25 cellular contexts compared by ENCODE assay signal in the genomic region with DNA sequence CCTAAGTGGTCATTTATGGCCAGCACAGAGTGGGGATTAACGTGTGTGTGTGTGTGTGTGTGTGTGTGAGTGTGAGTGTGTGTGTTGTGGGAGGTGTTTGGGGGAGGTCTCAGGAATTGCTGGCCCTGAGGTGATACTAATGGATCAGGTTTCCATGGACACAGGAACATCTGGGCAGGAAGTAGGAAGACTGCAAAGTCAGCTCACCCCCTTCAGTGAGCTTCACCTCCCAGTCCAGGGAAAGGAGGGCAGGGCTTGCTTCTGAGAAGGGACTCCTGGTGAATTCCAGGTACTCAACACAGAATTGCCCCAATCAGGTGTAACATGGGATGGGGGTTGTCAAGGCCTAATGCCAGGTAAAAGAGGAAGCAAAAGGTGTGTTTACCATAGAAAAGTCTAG. TPM values are rescaled to one million over a fixed set of nuclear protein-coding genes. Genes with fewer than 3 reads are reported as not detected.
DNase-seq lines count a peak whose midpoint lies in the region; ATAC-seq and TF ChIP-seq lines count a peak whose summit lies in the region.
"Had no signal": no experiment of that assay in that cellular context is flagged by ENCODE, and none has a peak within 500 bp of the region (broad histone marks: within the 10 kb centered on the region; RNA-seq: fewer than 3 reads in every experiment).

No MANE protein-coding gene starts in this region.

- 76% methylated on average over 1 of the region's 1 CpG for WGBS in mesenchymal stem cell

- H3K9ac ChIP-seq in mesenchymal stem cell (ENCODE audit: low read length), result no peak overlapping the region
- H3K9ac ChIP-seq: BLaER1 treated with 17β-estradiol and CSF1 and Interleukin-3, amounts not matched to agents 10 nM and 100 nM; SK-N-SH had no signal

- H3K4ac ChIP-seq in mesenchymal stem cell (ENCODE audit: low read depth in 1 of 2, low read length in 2 of 2), result peak overlapping the region in 1 of 2 experiments; percentile 60

- no peak for ATAC-seq in stimulated activated naive B cell treated with anti-CD40 and anti-IgM and Interleukin-4, amounts not matched to agents 10 μg/mL and 1 μg/mL and 100 μg/mL, for 72 hours (replicated peaks)
- no peak for ATAC-seq in HG02678 (IDR thresholded peaks at IDR 0.05; ENCODE audit: unreplicated experiment)
- ATAC-seq: esophagus mucosa; left cardiac atrium; naive thymus-derived CD4-positive, alpha-beta T cell had no signal

- H3K36me3 Mint-ChIP-seq in activated naive CD4-positive, alpha-beta T cell treated with anti-CD3 and anti-CD28 coated beads, Interleukin-2, amount 50 U/mL, for 24 hours, result no peaks in the 10 kb centered on the region
- H3K36me3 Mint-ChIP-seq in activated naive CD4-positive, alpha-beta T cell treated with anti-CD3 and anti-CD28 coated beads, Interleukin-2, amount 10 ng/mL, durations not matched to agents 7 days and 5 days, result no peaks in the 10 kb centered on the region
- H3K36me3 Mint-ChIP-seq in chondrocyte (ENCODE audit: low read depth), result no peaks in the 10 kb centered on the region
- H3K36me3 Mint-ChIP-seq in stimulated activated naive B cell treated with anti-CD40 and anti-IgM and Interleukin-4, amounts not matched to agents 10 μg/mL and 1 μg/mL and 100 μg/mL, for 72 hours, result no peaks in the 10 kb centered on the region
- H3K36me3 Mint-ChIP-seq: naive thymus-derived CD4-positive, alpha-beta T cell had no signal

- DNase-seq in activated naive CD4-positive, alpha-beta T cell treated with anti-CD3 and anti-CD28 coated beads, Interleukin-2, amount 10 ng/mL, durations not matched to agents 7 days and 5 days, result no peak
- no peak for DNase-seq in chondrocyte (ENCODE audit: low spot score)
- DNase-seq in mesenchymal stem cell, result no peak
- DNase-seq in stimulated activated naive B cell treated with anti-CD40 and anti-IgM and Interleukin-4, amounts not matched to agents 10 μg/mL and 1 μg/mL and 100 μg/mL, for 72 hours, result no peak
- no peak for DNase-seq in NCI-H526 treated with DMSO at 0.1 percent for 48 hours (lab: John Stamatoyannopoulos, UW)
- no peak for DNase-seq in GM19240 (ENCODE audit: insufficient read length, low spot score)
- DNase-seq: ACHN; activated B cell treated with CpG ODN at 0.5 μM for 24 hours; activated T-cell treated with anti-CD3 and anti-CD28 coated beads, Interleukin-2, amount 50 U/mL, for 48 hours; cerebellar nuclear complex; effector CD8-positive, alpha-beta T cell; foreskin melanocyte; KBM-7; left cardiac atrium; naive thymus-derived CD4-positive, alpha-beta T cell; NCI-H1436 treated with DMSO at 0.1 percent for 48 hours; NCI-H524 treated with DMSO at 0.1 percent for 48 hours; SK-N-SH; T-helper 9 cell had no signal

- H2BK12ac ChIP-seq in mesenchymal stem cell (ENCODE audit: low read length in 2 of 2), result peak overlapping the region; percentile 29 to 33

- no peak overlapping the region for H3K23ac ChIP-seq in mesenchymal stem cell (ENCODE audit: low read length in 2 of 2)

- H3K4me3 Mint-ChIP-seq in activated naive CD4-positive, alpha-beta T cell treated with anti-CD3 and anti-CD28 coated beads, Interleukin-2, amount 50 U/mL, for 24 hours, result no peak overlapping the region
- H3K4me3 Mint-ChIP-seq in activated naive CD4-positive, alpha-beta T cell treated with anti-CD3 and anti-CD28 coated beads, Interleukin-2, amount 10 ng/mL, durations not matched to agents 7 days and 5 days, result no peak overlapping the region
- H3K4me3 Mint-ChIP-seq in chondrocyte (ENCODE audit: unreplicated experiment), result no peak overlapping the region
- no peak overlapping the region for H3K4me3 Mint-ChIP-seq in stimulated activated naive B cell treated with anti-CD40 and anti-IgM and Interleukin-4, amounts not matched to agents 10 μg/mL and 1 μg/mL and 100 μg/mL, for 72 hours
- H3K4me3 Mint-ChIP-seq: activated B cell treated with CpG ODN at 0.5 μM for 24 hours; activated naive CD8-positive, alpha-beta T cell had no signal

- peak overlapping the region; percentile 13 to 37 for H3K18ac ChIP-seq in mesenchymal stem cell (ENCODE audit: low read depth in 1 of 2, low read length in 2 of 2)

- no peak overlapping the region for H3K4me2 ChIP-seq in mesenchymal stem cell (ENCODE audit: low read length, poor library complexity, severe bottlenecking)
- H3K4me2 ChIP-seq: BLaER1 treated with 17β-estradiol and CSF1 and Interleukin-3, amounts not matched to agents 10 nM and 100 nM; SK-N-SH had no signal

- peak overlapping the region; percentile 27 for H4K8ac ChIP-seq in mesenchymal stem cell (ENCODE audit: low read length)

- H3K4me1 Mint-ChIP-seq in activated naive CD4-positive, alpha-beta T cell treated with anti-CD3 and anti-CD28 coated beads, Interleukin-2, amount 50 U/mL, for 24 hours, result peaks cover 33% of the 10 kb centered on the region
- peaks cover 19% of the 10 kb centered on the region for H3K4me1 Mint-ChIP-seq in activated naive CD4-positive, alpha-beta T cell treated with anti-CD3 and anti-CD28 coated beads, Interleukin-2, amount 10 ng/mL, durations not matched to agents 7 days and 5 days
- H3K4me1 Mint-ChIP-seq in chondrocyte (ENCODE audit: low read depth), result peaks cover 65% of the 10 kb centered on the region
- peaks cover 0 to 5% of the 10 kb centered on the region in 2 donors for H3K4me1 Mint-ChIP-seq in stimulated activated naive B cell treated with anti-CD40 and anti-IgM and Interleukin-4, amounts not matched to agents 10 μg/mL and 1 μg/mL and 100 μg/mL, for 72 hours
- H3K4me1 Mint-ChIP-seq: activated B cell treated with CpG ODN at 0.5 μM for 24 hours had no signal

- no peak overlapping the region for H2AFZ ChIP-seq in mesenchymal stem cell (ENCODE audit: low read depth, low read length)

- no peaks in the 10 kb centered on the region for H3K9me3 Mint-ChIP-seq in activated naive CD4-positive, alpha-beta T cell treated with anti-CD3 and anti-CD28 coated beads, Interleukin-2, amount 50 U/mL, for 24 hours
- no peaks in the 10 kb centered on the region for H3K9me3 Mint-ChIP-seq in activated naive CD4-positive, alpha-beta T cell treated with anti-CD3 and anti-CD28 coated beads, Interleukin-2, amount 10 ng/mL, durations not matched to agents 7 days and 5 days
- H3K9me3 Mint-ChIP-seq in chondrocyte (ENCODE audit: low read depth), result no peaks in the 10 kb centered on the region
- H3K9me3 Mint-ChIP-seq in stimulated activated naive B cell treated with anti-CD40 and anti-IgM and Interleukin-4, amounts not matched to agents 10 μg/mL and 1 μg/mL and 100 μg/mL, for 72 hours, result peaks cover 0 to 4% of the 10 kb centered on the region in 2 donors
- H3K9me3 Mint-ChIP-seq: activated B cell treated with CpG ODN at 0.5 μM for 24 hours had no signal

- H3K4me1 ChIP-seq in mesenchymal stem cell (ENCODE audit: control insufficient read depth, insufficient read depth, low read depth, low read length), result peaks cover 27% of the 10 kb centered on the region
- H3K4me1 ChIP-seq: HAP-1 had no signal

- H3K27ac ChIP-seq in mesenchymal stem cell (ENCODE audit: low read length, poor library complexity, severe bottlenecking), result no peak overlapping the region
- H3K27ac ChIP-seq: BLaER1 treated with 17β-estradiol and CSF1 and Interleukin-3, amounts not matched to agents 10 nM and 100 nM had no signal

- TF ChIP-seq CTCF in chondrocyte (IDR thresholded peaks at IDR 0.05), result no peak

- no peak overlapping the region for H2BK15ac ChIP-seq in mesenchymal stem cell (ENCODE audit: low read depth, poor library complexity, severe bottlenecking)

- H4K91ac ChIP-seq in mesenchymal stem cell (ENCODE audit: low read length), result peak overlapping the region; percentile 47

- H3K9me3 ChIP-seq in mesenchymal stem cell (ENCODE audit: control insufficient read depth, low read length), result no peaks in the 10 kb centered on the region
- H3K9me3 ChIP-seq: HAP-1, SK-N-SH had no signal

- H3K36me3 ChIP-seq in mesenchymal stem cell (ENCODE audit: control insufficient read depth in 1 of 2, insufficient read depth in 2 of 2, low read depth in 1 of 2, low read length in 2 of 2), result peaks cover 0 to 53% of the 10 kb centered on the region in 2 experiments
- H3K36me3 ChIP-seq: BLaER1 treated with 17β-estradiol and CSF1 and Interleukin-3, amounts not matched to agents 10 nM and 100 nM; HAP-1 had no signal

- H2AK5ac ChIP-seq in mesenchymal stem cell (ENCODE audit: low read length, severe bottlenecking), result peak overlapping the region; percentile 49

- no peak overlapping the region for H3K14ac ChIP-seq in mesenchymal stem cell (ENCODE audit: low read length in 2 of 2)

- H3K27me3 ChIP-seq in mesenchymal stem cell (ENCODE audit: control insufficient read depth in 1 of 2, insufficient read depth in 1 of 2, low read length in 2 of 2), result no peaks in the 10 kb centered on the region
- H3K27me3 ChIP-seq: BLaER1 treated with 17β-estradiol and CSF1 and Interleukin-3, amounts not matched to agents 10 nM and 100 nM had no signal

- H3K27me3 Mint-ChIP-seq in activated naive CD4-positive, alpha-beta T cell treated with anti-CD3 and anti-CD28 coated beads, Interleukin-2, amount 50 U/mL, for 24 hours, result no peaks in the 10 kb centered on the region
- no peaks in the 10 kb centered on the region for H3K27me3 Mint-ChIP-seq in activated naive CD4-positive, alpha-beta T cell treated with anti-CD3 and anti-CD28 coated beads, Interleukin-2, amount 10 ng/mL, durations not matched to agents 7 days and 5 days
- no peaks in the 10 kb centered on the region for H3K27me3 Mint-ChIP-seq in chondrocyte (ENCODE audit: low read depth)
- H3K27me3 Mint-ChIP-seq in stimulated activated naive B cell treated with anti-CD40 and anti-IgM and Interleukin-4, amounts not matched to agents 10 μg/mL and 1 μg/mL and 100 μg/mL, for 72 hours, result peaks cover 7 to 25% of the 10 kb centered on the region in 2 donors
- H3K27me3 Mint-ChIP-seq: activated naive CD8-positive, alpha-beta T cell had no signal

- H3K4me3 ChIP-seq in mesenchymal stem cell (ENCODE audit: insufficient read depth in 1 of 2, low read depth in 1 of 2, low read length in 2 of 2), result no peak overlapping the region
- H3K4me3 ChIP-seq: BLaER1 treated with 17β-estradiol and CSF1 and Interleukin-3, amounts not matched to agents 10 nM and 100 nM; HAP-1 had no signal

- H3K27ac Mint-ChIP-seq in activated naive CD4-positive, alpha-beta T cell treated with anti-CD3 and anti-CD28 coated beads, Interleukin-2, amount 50 U/mL, for 24 hours, result peak overlapping the region; percentile 43
- no peak overlapping the region for H3K27ac Mint-ChIP-seq in activated naive CD4-positive, alpha-beta T cell treated with anti-CD3 and anti-CD28 coated beads, Interleukin-2, amount 10 ng/mL, durations not matched to agents 7 days and 5 days
- H3K27ac Mint-ChIP-seq in chondrocyte (ENCODE audit: unreplicated experiment), result peak overlapping the region; percentile 74
- peak overlapping the region; percentile 44 for H3K27ac Mint-ChIP-seq in stimulated activated naive B cell treated with anti-CD40 and anti-IgM and Interleukin-4, amounts not matched to agents 10 μg/mL and 1 μg/mL and 100 μg/mL, for 72 hours
- H3K27ac Mint-ChIP-seq: activated B cell treated with CpG ODN at 0.5 μM for 24 hours; activated naive CD8-positive, alpha-beta T cell; naive thymus-derived CD4-positive, alpha-beta T cell had no signal

- H2BK5ac ChIP-seq in mesenchymal stem cell (ENCODE audit: low read depth, low read length, poor library complexity, severe bottlenecking), result no peak overlapping the region

- no peaks in the 10 kb centered on the region for H3K79me1 ChIP-seq in mesenchymal stem cell (replicated peaks; ENCODE audit: low read length, poor library complexity, severe bottlenecking)

- peak overlapping the region; percentile 52 for H2BK120ac ChIP-seq in mesenchymal stem cell (ENCODE audit: low read depth, low read length)

- CTCF ChIA-PET in activated naive CD4-positive, alpha-beta T cell treated with anti-CD3 and anti-CD28 coated beads, Interleukin-2, amount 10 ng/mL, durations not matched to agents 7 days and 5 days (lab: Charles Lee), result no interaction called here

RNA-seq across cellular contexts. Expression of a gene that starts 30.3 kb away (rescaled TPM):
- total RNA-seq in chondrocyte, result 22.0 to 53.7 TPM (median 22.9 TPM) in 3 replicates
- 378 TPM for polyA plus RNA-seq in mesenchymal stem cell (2013, experiment 1 of 2)
- 388 TPM for polyA plus RNA-seq in mesenchymal stem cell (2013, experiment 2 of 2)
- total RNA-seq: activated B cell treated with CpG ODN at 0.5 μM for 24 hours had no signal
- polyA plus RNA-seq: naive thymus-derived CD4-positive, alpha-beta T cell had no signal
